10 cellular contexts compared by ENCODE assay signal in the genomic region with DNA sequence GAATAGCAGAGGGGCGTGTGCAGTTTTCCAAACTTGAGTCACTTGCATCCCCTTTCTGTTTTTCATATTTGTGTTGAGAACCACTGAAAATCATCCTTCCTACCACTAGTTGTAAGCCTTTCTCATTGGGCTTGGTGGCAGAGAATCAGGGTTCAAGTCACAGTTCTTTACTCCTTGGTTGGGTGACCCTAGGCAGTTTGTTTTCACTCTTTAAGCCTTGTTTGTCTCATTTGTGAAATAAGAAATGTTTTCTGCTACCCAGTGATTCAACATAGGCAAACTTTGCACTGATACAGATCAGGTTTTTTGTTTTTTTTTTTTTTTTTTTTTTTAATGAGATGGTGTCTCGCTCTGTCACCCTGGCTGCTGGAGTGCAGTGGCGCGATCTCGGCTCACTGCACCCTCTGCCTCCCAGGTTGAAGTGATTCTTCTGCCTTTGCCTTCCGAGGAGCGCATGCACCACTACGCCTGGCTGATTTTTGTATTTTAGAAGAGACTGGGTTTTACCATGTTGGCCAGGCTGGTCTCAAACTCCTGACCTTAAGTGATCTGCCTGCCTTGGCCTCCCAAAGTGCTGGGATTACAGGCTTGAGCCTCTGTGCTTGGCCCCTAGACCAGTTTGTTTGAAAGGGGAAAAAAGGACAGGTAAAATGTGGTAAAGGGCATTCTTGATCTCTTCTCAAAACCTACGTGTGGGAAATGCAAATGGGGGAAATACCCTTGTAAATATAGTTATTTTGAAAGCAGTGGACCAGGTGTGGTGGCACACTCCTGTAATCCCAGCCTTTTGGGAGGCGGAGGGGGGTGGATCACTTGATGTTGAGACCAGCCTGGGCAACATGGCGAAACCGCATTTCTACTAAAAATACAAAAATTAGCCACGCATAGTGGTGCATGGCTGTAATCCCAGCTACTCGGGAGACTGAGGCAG. TPM values are rescaled to one million over a fixed set of nuclear protein-coding genes. Genes with fewer than 3 reads are reported as not detected.
DNase-seq lines count a peak whose midpoint lies in the region; ATAC-seq, FAIRE-seq and TF ChIP-seq lines count a peak whose summit lies in the region.
"Had no signal": no experiment of that assay in that cellular context is flagged by ENCODE, and none has a peak within 500 bp of the region (broad histone marks: within the 10 kb centered on the region; RNA-seq: fewer than 3 reads in every experiment).

No MANE protein-coding gene starts in this region.

- H3K9me3 Mint-ChIP-seq in osteocyte (ENCODE audit: unreplicated experiment): no peaks in the 10 kb centered on the region
- H3K9me3 Mint-ChIP-seq in effector memory CD8-positive, alpha-beta T cell: no peaks in the 10 kb centered on the region

- no peak overlapping the region for H3K4ac ChIP-seq in H1 (replicated peaks; ENCODE audit: insufficient read length, low read depth, low read length)

- H3K14ac ChIP-seq in H1 (ENCODE audit: insufficient read length): no peak overlapping the region

- H3K23me2 ChIP-seq in H1 (ENCODE audit: low read depth, low read length): peaks cover 2% of the 10 kb centered on the region; the same call in 1 of the 2 replicates

- peaks cover 81% of the 10 kb centered on the region for H3K79me2 ChIP-seq in DND-41 (ENCODE audit: insufficient read depth, low read length)
- H3K79me2 ChIP-seq in H1 (ENCODE audit: control insufficient read depth in 1 of 2, insufficient read depth in 2 of 2, low read length in 2 of 2): peaks cover 55 to 82% of the 10 kb centered on the region in 2 experiments

- no peak overlapping the region for H4K5ac ChIP-seq in H1 (ENCODE audit: insufficient read length, low read depth, low read length)

- no peak overlapping the region for H2BK15ac ChIP-seq in H1 (ENCODE audit: low read length)

- H2AK5ac ChIP-seq in H1 (ENCODE audit: low read depth, low read length): no peak overlapping the region; the same call in 1 of the 2 replicates

- peak overlapping the region; percentile 97 for H3K27ac Mint-ChIP-seq in osteocyte (ENCODE audit: unreplicated experiment)
- no peak overlapping the region for H3K27ac Mint-ChIP-seq in effector memory CD8-positive, alpha-beta T cell

- peaks cover 17% of the 10 kb centered on the region for H3K36me3 Mint-ChIP-seq in osteocyte (ENCODE audit: unreplicated experiment)
- H3K36me3 Mint-ChIP-seq in effector memory CD8-positive, alpha-beta T cell (ENCODE audit: insufficient read depth): no peaks in the 10 kb centered on the region

- H3K56ac ChIP-seq in H1 (replicated peaks; ENCODE audit: insufficient read length, low read depth, low read length): no peak overlapping the region

- H3K4me3 Mint-ChIP-seq in osteocyte (ENCODE audit: unreplicated experiment): peak overlapping the region; percentile 97
- H3K4me3 Mint-ChIP-seq in effector memory CD8-positive, alpha-beta T cell: peak overlapping the region in 1 of 2 donors; percentile 37

- TF ChIP-seq CTCF in DND-41 (IDR thresholded peaks at IDR 0.05; ENCODE audit: borderline replicate concordance, extremely low read depth, low read length, poor library complexity, severe bottlenecking) (no peak), H1 (IDR thresholded peaks at IDR 0.05; ENCODE audit: control extremely low read depth in 1 of 3, insufficient read depth in 1 of 3, low read depth in 1 of 3, low read length in 3 of 3) (no peak), osteocyte (IDR thresholded peaks at IDR 0.05) (no peak)

- H2BK20ac ChIP-seq in H1 (ENCODE audit: low read length): no peak overlapping the region

- H3K9me3 ChIP-seq in DND-41 (ENCODE audit: insufficient read depth, low read length, severe bottlenecking) (no peaks in the 10 kb centered on the region), MG63 (no peaks in the 10 kb centered on the region), H1 (ENCODE audit: insufficient read depth in 2 of 2, low read depth in 1 of 2, low read length in 1 of 2) (no peaks in the 10 kb centered on the region)

- no peak overlapping the region for H3K18ac ChIP-seq in H1 (ENCODE audit: extremely low read depth, low read length)

- POLR2A ChIA-PET in H1 (lab: Charles Lee; ENCODE audit: partially characterized antibody): interaction anchor here (0.8 to 4.7 kb wide), 7 partner anchors 9 to 69 kb away, joined by 3 to 37 read pairs (median 4); no protein-coding TSS in a partner anchor

- no peak overlapping the region for H3K27ac ChIP-seq in DND-41 (ENCODE audit: low read length)
- no peak overlapping the region for H3K27ac ChIP-seq in H1 (ENCODE audit: low read depth, low read length)

- peaks cover 34% of the 10 kb centered on the region for H4K20me1 ChIP-seq in DND-41 (ENCODE audit: insufficient read depth, low read length)
- H4K20me1 ChIP-seq in H1 (replicated peaks in 1 of 2; ENCODE audit: control insufficient read depth in 1 of 2, insufficient read depth in 2 of 2, low read length in 2 of 2): peaks cover 17 to 28% of the 10 kb centered on the region in 2 experiments

- H3K4me1 ChIP-seq in DND-41 (ENCODE audit: insufficient read depth, low read length): peaks cover 52% of the 10 kb centered on the region
- peaks cover 7 to 14% (median 9%) of the 10 kb centered on the region in 4 experiments; a peak in 6 of 7 replicates for H3K4me1 ChIP-seq in H1 (replicated peaks in 1 of 4; ENCODE audit: control insufficient read depth in 3 of 4, insufficient read depth in 4 of 4, low read length in 3 of 4)

- H2BK120ac ChIP-seq in H1 (replicated peaks; ENCODE audit: low read depth, low read length): no peak overlapping the region

- no peak for TF ChIP-seq RAD21 in H1 (IDR thresholded peaks at IDR 0.05 in 1 of 2, conservative IDR thresholded peaks at IDR 0.05 in 1 of 2; ENCODE audit: low read depth in 2 of 2, low read length in 2 of 2)

- TF ChIP-seq POLR2A in H1 (IDR thresholded peaks at IDR 0.05; ENCODE audit: control extremely low read depth in 1 of 2, low read depth in 2 of 2, low read length in 2 of 2): no peak

- H3K23ac ChIP-seq in H1 (ENCODE audit: insufficient read length): no peak overlapping the region

- CTCF ChIA-PET in H1 (lab: Charles Lee; ENCODE audit: partially characterized antibody): interaction anchor here (0.6 to 1.6 kb wide), 3 partner anchors 8 to 49 kb away, joined by 3 to 4 read pairs (median 4); no protein-coding TSS in a partner anchor

- no peak overlapping the region for H2BK12ac ChIP-seq in H1 (ENCODE audit: low read depth, low read length)

- H3K4me2 ChIP-seq in DND-41 (ENCODE audit: insufficient read depth, low read length) (peak overlapping the region; percentile 79; the same call in 1 of the 2 replicates), H1 (ENCODE audit: insufficient read depth in 1 of 2, low read depth in 2 of 2, low read length in 2 of 2) (peak overlapping the region; percentile 47 to 77)

- 91% methylated on average over 14 of the region's 14 CpGs; no CpG with 5 or more reads in 1 of the 2 experiments for WGBS in H1 (ENCODE audit: extremely low coverage in 1 of 2, insufficient coverage in 1 of 2, insufficient read length in 1 of 2, insufficient replicate concordance in 2 of 2, low coverage in 1 of 2, low lambda C conversion rate in 2 of 2, missing lambda C conversion rate in 1 of 2), 2 experiments

- ATAC-seq in DND-41 (ENCODE audit: insufficient read depth, low read depth): no peak
- ATAC-seq in effector memory CD8-positive, alpha-beta T cell (replicated peaks): no peak

- H2AFZ ChIP-seq in DND-41 (ENCODE audit: low read depth, low read length) (no peak overlapping the region), H1 (ENCODE audit: low read length) (no peak overlapping the region)

- H3K36me3 ChIP-seq in DND-41 (ENCODE audit: insufficient read depth, low read length) (peaks cover 3% of the 10 kb centered on the region; the same call in 1 of the 2 replicates), MG63 (peaks cover 54% of the 10 kb centered on the region), H1 (ENCODE audit: control insufficient read depth in 2 of 4, insufficient read depth in 4 of 4, low read length in 3 of 4) (peaks cover 0 to 7% (median 0%) of the 10 kb centered on the region in 4 experiments; a peak in 2 of 8 replicates)

- H3K9ac ChIP-seq in DND-41 (ENCODE audit: low read depth, low read length): no peak overlapping the region
- H3K9ac ChIP-seq in H1 (replicated peaks in 1 of 4; ENCODE audit: extremely low read depth in 1 of 4, low read depth in 3 of 4, low read length in 3 of 4): no peak overlapping the region; a peak in 2 of 7 replicates

- no peaks in the 10 kb centered on the region for H3K27me3 Mint-ChIP-seq in osteocyte (ENCODE audit: unreplicated experiment)
- no peaks in the 10 kb centered on the region for H3K27me3 Mint-ChIP-seq in effector memory CD8-positive, alpha-beta T cell

- no peak overlapping the region for H4K91ac ChIP-seq in H1 (replicated peaks; ENCODE audit: insufficient read length, low read length)

- no peak for TF ChIP-seq EP300 in H1 (IDR thresholded peaks at IDR 0.05; ENCODE audit: borderline replicate concordance in 1 of 2, low read depth in 2 of 2, low read length in 2 of 2)

- no peak overlapping the region for H2BK5ac ChIP-seq in H1 (ENCODE audit: low read depth, low read length)

- DNase-seq in DND-41: no peak
- no peak for DNase-seq in MG63
- DNase-seq in H1 (ENCODE audit: low read depth in 1 of 2, low spot score in 2 of 2): no peak
- peak; percentile 51 for DNase-seq in osteocyte (ENCODE audit: extremely low spot score, unreplicated experiment)
- no peak for DNase-seq in stimulated activated CD4-positive, alpha-beta T cell treated with anti-CD3 and anti-CD28 coated beads, Interleukin-2, amount 100 ng/mL, for 24 hours
- no peak for DNase-seq in effector memory CD8-positive, alpha-beta T cell
- no peak for DNase-seq in NCI-H2171 (lab: John Stamatoyannopoulos, UW)
- no peak for DNase-seq in mesenteric fat pad (ENCODE audit: low spot score)
- DNase-seq: anterior cingulate cortex, NCI-H1092 had no signal

- H3K4me3 ChIP-seq in DND-41 (ENCODE audit: low read depth in 1 of 2, low read length in 2 of 2) (no peak overlapping the region), MG63 (peak overlapping the region; percentile 84), H1 (ENCODE audit: extremely low read depth in 1 of 4, insufficient read depth in 2 of 4, low read depth in 3 of 4, low read length in 4 of 4) (peak overlapping the region in 1 of 4 experiments; percentile 93; a peak in 3 of 8 replicates)

- FAIRE-seq in H1 (lab: Jason Lieb, UNC): no peak

- no peak overlapping the region for H4K8ac ChIP-seq in H1 (ENCODE audit: extremely low read depth, insufficient read depth, low read length)

- H3K79me1 ChIP-seq in H1 (ENCODE audit: low read depth, low read length): no peaks in the 10 kb centered on the region; the same call in none of the 2 replicates

- H3K27me3 ChIP-seq in DND-41 (ENCODE audit: insufficient read depth, low read length, poor library complexity) (peaks cover 1% of the 10 kb centered on the region), MG63 (no peaks in the 10 kb centered on the region), H1 (replicated peaks in 1 of 4; ENCODE audit: control insufficient read depth in 3 of 4, extremely low read depth in 1 of 4, insufficient read depth in 3 of 4, low read length in 3 of 4) (no peaks in the 10 kb centered on the region)

- H3K4me1 Mint-ChIP-seq in osteocyte (ENCODE audit: unreplicated experiment): peaks cover 73% of the 10 kb centered on the region
- H3K4me1 Mint-ChIP-seq in effector memory CD8-positive, alpha-beta T cell (ENCODE audit: low read depth in 2 of 2): peaks cover 6 to 14% of the 10 kb centered on the region in 2 donors

RNA-seq across cellular contexts. Expression of a gene that starts 3.2 kb away (rescaled TPM):
- total RNA-seq in MG63 (2014; rRNA removed; shearing (Covaris generic); ENCODE audit: low replicate concordance): 348 and 588 TPM in 2 replicates
- total RNA-seq in H1 (2021; fragmentation: NEBNext Ultra II Directional; extraction: Animal tissue kit (Norgen Biotek cat#: 25700)): 281 and 293 TPM in 2 replicates
- 75.1 and 77.5 TPM in 2 replicates for polyA plus RNA-seq in H1 (2011; rRNA removed)
- polyA plus RNA-seq in H1 (2011; cell fraction: cytosol; rRNA removed): 106 TPM
- polyA plus RNA-seq in H1 (2011; cell fraction: nucleus; rRNA removed): 36.4 TPM
- polyA plus RNA-seq in H1 (2012, experiment 1 of 2): 90.8 to 156 TPM (median 113 TPM) in 4 replicates
- 23.0 TPM for polyA plus RNA-seq in H1 (2012, experiment 2 of 2)
- 121 TPM for polyA plus RNA-seq in H1 (2013, experiment 1 of 2)
- 134 TPM for polyA plus RNA-seq in H1 (2013, experiment 2 of 2)
- polyA minus RNA-seq in H1 (2011; rRNA and poly(A)+ RNA removed): 54.2 and 97.8 TPM in 2 replicates
- polyA minus RNA-seq in H1 (2011; cell fraction: cytosol; rRNA and poly(A)+ RNA removed): 103 TPM
- 90.3 TPM for polyA minus RNA-seq in H1 (2011; cell fraction: nucleus; rRNA and poly(A)+ RNA removed)
- total RNA-seq in osteocyte (369 and 370 TPM in 2 replicates), mesenteric fat pad (169 TPM)
